ENCODE assay signal across 1 cellular context in the genomic region with DNA sequence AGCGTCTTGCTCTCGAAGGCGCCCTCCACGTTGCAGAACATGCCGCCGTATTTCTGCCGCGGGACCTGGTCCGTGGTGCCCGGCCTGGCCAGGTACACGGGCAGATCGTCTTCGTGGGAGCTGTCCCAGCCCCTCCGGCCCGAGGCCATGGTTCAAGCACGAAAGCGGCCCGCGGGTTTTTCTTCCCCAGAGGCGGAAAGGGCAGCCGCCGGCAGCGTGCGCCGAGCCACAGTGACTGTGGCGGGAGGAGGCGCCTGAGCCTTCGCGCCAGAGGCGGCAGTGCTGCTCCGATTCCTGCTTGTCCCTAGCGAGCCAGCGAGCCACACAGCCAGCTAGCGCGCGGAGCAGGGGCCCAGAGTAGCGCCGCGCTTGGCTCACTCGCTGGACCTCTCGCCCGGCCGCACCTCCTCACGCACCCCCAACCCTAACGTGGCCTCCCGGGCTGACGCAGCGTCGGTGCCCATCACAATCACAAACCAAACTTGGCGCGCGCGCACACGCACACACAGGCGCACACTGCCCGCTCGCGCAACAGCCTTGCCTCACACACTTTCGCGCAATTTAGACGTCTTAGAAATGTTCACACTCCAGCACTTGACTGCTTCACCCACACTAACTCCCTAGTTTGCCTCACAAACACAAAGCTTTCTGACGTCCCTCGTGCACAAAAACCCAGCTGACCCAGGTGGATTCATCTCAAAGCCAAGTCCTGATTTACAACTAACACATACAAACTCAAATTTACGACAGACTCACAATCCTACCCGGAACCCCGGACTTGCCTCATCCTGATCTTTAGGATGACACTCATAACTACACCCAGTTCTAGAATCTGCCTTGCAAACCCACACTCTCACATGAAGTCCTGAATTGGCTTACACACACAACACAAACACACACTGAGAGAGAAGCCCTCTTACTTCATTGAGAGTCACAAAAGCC.
TF ChIP-seq lines count a peak whose summit lies in the region.

A gene (minus strand): TSS at position 359 of the 942 bp plus-strand sequence. CDS start 210 bp downstream, at position 149.

TF ChIP-seq in WTC11, 78 proteins besides CTCF, POLR2A, EP300 and RAD21 (continued from another document):
- TF ChIP-seq, protein P1, sequence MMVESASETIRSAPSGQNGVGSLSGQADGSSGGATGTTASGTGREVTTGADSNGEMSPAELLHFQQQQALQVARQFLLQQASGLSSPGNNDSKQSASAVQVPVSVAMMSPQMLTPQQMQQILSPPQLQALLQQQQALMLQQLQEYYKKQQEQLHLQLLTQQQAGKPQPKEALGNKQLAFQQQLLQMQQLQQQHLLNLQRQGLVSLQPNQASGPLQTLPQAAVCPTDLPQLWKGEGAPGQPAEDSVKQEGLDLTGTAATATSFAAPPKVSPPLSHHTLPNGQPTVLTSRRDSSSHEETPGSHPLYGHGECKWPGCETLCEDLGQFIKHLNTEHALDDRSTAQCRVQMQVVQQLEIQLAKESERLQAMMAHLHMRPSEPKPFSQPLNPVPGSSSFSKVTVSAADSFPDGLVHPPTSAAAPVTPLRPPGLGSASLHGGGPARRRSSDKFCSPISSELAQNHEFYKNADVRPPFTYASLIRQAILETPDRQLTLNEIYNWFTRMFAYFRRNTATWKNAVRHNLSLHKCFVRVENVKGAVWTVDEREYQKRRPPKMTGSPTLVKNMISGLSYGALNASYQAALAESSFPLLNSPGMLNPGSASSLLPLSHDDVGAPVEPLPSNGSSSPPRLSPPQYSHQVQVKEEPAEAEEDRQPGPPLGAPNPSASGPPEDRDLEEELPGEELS (CRISPR knock-in tag; IDR thresholded peaks at IDR 0.05): peak; percentile 47
- TF ChIP-seq ELF4 (CRISPR knock-in tag; IDR thresholded peaks at IDR 0.05; ENCODE audit: low read depth) (peak; percentile 70; the same call in 1 of the 2 replicates), NFE2L1 (CRISPR knock-in tag; IDR thresholded peaks at IDR 0.05) (peak; percentile 83), ZNF263 (CRISPR knock-in tag; IDR thresholded peaks at IDR 0.05; ENCODE audit: low read depth) (no peak), SP1 (CRISPR knock-in tag; conservative IDR thresholded peaks at IDR 0.05) (no peak; the same call in 1 of the 2 replicates), GRHL2 (CRISPR knock-in tag; IDR thresholded peaks at IDR 0.05; ENCODE audit: insufficient replicate concordance, severe bottlenecking) (no peak), ZNF232 (CRISPR knock-in tag; IDR thresholded peaks at IDR 0.05) (peak; percentile 73; the same call in 1 of the 2 replicates), NR2C2 (CRISPR knock-in tag; IDR thresholded peaks at IDR 0.05) (peak; percentile 54; the same call in 1 of the 2 replicates), CBFB (CRISPR knock-in tag; IDR thresholded peaks at IDR 0.05; ENCODE audit: low read depth) (peak; percentile 95), ZNF396 (CRISPR knock-in tag; IDR thresholded peaks at IDR 0.05; ENCODE audit: borderline replicate concordance) (no peak), ETV6 (CRISPR knock-in tag; IDR thresholded peaks at IDR 0.05) (peak; percentile 89; the same call in 1 of the 2 replicates), ZBTB21 (CRISPR knock-in tag; IDR thresholded peaks at IDR 0.05; ENCODE audit: borderline replicate concordance) (peak; percentile 79), ATF1 (CRISPR knock-in tag; IDR thresholded peaks at IDR 0.05) (peak; percentile 86; the same call in 1 of the 2 replicates), CREM (CRISPR knock-in tag; IDR thresholded peaks at IDR 0.05) (peak; percentile 75), NFYB (CRISPR knock-in tag; conservative IDR thresholded peaks at IDR 0.05; ENCODE audit: low read depth) (0 out of 2 replicates have a peak, but pooled peaks have one; percentile 9), CREB1 (CRISPR knock-in tag; IDR thresholded peaks at IDR 0.05) (peak; percentile 72; the same call in 1 of the 2 replicates), GABPB1 (CRISPR knock-in tag; IDR thresholded peaks at IDR 0.05) (no peak), KAT7 (CRISPR knock-in tag; IDR thresholded peaks at IDR 0.05; ENCODE audit: borderline replicate concordance) (0 out of 2 replicates have a peak, but pooled peaks have one; percentile 87), ZNF121 (CRISPR knock-in tag; IDR thresholded peaks at IDR 0.05) (no peak), RORB (CRISPR knock-in tag; IDR thresholded peaks at IDR 0.05) (no peak), TP53 (CRISPR knock-in tag; IDR thresholded peaks at IDR 0.05) (peak; percentile 86; the same call in 1 of the 2 replicates)
- TF ChIP-seq, protein P2, sequence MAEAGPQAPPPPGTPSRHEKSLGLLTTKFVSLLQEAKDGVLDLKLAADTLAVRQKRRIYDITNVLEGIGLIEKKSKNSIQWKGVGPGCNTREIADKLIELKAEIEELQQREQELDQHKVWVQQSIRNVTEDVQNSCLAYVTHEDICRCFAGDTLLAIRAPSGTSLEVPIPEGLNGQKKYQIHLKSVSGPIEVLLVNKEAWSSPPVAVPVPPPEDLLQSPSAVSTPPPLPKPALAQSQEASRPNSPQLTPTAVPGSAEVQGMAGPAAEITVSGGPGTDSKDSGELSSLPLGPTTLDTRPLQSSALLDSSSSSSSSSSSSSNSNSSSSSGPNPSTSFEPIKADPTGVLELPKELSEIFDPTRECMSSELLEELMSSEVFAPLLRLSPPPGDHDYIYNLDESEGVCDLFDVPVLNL (CRISPR knock-in tag; IDR thresholded peaks at IDR 0.05; ENCODE audit: borderline replicate concordance, low read depth): 0 out of 2 replicates have a peak, but pooled peaks have one; percentile 35
- TF ChIP-seq, protein P3, sequence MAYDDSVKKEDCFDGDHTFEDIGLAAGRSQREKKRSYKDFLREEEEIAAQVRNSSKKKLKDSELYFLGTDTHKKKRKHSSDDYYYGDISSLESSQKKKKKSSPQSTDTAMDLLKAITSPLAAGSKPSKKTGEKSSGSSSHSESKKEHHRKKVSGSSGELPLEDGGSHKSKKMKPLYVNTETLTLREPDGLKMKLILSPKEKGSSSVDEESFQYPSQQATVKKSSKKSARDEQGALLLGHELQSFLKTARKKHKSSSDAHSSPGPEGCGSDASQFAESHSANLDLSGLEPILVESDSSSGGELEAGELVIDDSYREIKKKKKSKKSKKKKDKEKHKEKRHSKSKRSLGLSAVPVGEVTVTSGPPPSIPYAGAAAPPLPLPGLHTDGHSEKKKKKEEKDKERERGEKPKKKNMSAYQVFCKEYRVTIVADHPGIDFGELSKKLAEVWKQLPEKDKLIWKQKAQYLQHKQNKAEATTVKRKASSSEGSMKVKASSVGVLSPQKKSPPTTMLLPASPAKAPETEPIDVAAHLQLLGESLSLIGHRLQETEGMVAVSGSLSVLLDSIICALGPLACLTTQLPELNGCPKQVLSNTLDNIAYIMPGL (CRISPR knock-in tag; IDR thresholded peaks at IDR 0.05): peak; percentile 98
- TF ChIP-seq, protein P4, sequence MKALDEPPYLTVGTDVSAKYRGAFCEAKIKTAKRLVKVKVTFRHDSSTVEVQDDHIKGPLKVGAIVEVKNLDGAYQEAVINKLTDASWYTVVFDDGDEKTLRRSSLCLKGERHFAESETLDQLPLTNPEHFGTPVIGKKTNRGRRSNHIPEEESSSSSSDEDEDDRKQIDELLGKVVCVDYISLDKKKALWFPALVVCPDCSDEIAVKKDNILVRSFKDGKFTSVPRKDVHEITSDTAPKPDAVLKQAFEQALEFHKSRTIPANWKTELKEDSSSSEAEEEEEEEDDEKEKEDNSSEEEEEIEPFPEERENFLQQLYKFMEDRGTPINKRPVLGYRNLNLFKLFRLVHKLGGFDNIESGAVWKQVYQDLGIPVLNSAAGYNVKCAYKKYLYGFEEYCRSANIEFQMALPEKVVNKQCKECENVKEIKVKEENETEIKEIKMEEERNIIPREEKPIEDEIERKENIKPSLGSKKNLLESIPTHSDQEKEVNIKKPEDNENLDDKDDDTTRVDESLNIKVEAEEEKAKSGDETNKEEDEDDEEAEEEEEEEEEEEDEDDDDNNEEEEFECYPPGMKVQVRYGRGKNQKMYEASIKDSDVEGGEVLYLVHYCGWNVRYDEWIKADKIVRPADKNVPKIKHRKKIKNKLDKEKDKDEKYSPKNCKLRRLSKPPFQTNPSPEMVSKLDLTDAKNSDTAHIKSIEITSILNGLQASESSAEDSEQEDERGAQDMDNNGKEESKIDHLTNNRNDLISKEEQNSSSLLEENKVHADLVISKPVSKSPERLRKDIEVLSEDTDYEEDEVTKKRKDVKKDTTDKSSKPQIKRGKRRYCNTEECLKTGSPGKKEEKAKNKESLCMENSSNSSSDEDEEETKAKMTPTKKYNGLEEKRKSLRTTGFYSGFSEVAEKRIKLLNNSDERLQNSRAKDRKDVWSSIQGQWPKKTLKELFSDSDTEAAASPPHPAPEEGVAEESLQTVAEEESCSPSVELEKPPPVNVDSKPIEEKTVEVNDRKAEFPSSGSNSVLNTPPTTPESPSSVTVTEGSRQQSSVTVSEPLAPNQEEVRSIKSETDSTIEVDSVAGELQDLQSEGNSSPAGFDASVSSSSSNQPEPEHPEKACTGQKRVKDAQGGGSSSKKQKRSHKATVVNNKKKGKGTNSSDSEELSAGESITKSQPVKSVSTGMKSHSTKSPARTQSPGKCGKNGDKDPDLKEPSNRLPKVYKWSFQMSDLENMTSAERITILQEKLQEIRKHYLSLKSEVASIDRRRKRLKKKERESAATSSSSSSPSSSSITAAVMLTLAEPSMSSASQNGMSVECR (CRISPR knock-in tag; IDR thresholded peaks at IDR 0.05; ENCODE audit: borderline replicate concordance): peak; percentile 75; the same call in 1 of the 2 replicates
- TF ChIP-seq, protein P5, sequence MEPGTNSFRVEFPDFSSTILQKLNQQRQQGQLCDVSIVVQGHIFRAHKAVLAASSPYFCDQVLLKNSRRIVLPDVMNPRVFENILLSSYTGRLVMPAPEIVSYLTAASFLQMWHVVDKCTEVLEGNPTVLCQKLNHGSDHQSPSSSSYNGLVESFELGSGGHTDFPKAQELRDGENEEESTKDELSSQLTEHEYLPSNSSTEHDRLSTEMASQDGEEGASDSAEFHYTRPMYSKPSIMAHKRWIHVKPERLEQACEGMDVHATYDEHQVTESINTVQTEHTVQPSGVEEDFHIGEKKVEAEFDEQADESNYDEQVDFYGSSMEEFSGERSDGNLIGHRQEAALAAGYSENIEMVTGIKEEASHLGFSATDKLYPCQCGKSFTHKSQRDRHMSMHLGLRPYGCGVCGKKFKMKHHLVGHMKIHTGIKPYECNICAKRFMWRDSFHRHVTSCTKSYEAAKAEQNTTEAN (CRISPR knock-in tag; IDR thresholded peaks at IDR 0.05): peak; percentile 92
- TF ChIP-seq, protein P6, sequence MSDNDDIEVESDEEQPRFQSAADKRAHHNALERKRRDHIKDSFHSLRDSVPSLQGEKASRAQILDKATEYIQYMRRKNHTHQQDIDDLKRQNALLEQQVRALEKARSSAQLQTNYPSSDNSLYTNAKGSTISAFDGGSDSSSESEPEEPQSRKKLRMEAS (CRISPR knock-in tag; IDR thresholded peaks at IDR 0.05): peak; percentile 80
- TF ChIP-seq, protein P7, sequence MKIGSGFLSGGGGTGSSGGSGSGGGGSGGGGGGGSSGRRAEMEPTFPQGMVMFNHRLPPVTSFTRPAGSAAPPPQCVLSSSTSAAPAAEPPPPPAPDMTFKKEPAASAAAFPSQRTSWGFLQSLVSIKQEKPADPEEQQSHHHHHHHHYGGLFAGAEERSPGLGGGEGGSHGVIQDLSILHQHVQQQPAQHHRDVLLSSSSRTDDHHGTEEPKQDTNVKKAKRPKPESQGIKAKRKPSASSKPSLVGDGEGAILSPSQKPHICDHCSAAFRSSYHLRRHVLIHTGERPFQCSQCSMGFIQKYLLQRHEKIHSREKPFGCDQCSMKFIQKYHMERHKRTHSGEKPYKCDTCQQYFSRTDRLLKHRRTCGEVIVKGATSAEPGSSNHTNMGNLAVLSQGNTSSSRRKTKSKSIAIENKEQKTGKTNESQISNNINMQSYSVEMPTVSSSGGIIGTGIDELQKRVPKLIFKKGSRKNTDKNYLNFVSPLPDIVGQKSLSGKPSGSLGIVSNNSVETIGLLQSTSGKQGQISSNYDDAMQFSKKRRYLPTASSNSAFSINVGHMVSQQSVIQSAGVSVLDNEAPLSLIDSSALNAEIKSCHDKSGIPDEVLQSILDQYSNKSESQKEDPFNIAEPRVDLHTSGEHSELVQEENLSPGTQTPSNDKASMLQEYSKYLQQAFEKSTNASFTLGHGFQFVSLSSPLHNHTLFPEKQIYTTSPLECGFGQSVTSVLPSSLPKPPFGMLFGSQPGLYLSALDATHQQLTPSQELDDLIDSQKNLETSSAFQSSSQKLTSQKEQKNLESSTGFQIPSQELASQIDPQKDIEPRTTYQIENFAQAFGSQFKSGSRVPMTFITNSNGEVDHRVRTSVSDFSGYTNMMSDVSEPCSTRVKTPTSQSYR (CRISPR knock-in tag; IDR thresholded peaks at IDR 0.05): peak; percentile 79
